ENCODE assay signal across 8 cellular contexts in genomic region chr3:113514265-113514769, GRCh38. TPM values are rescaled to one million over a fixed set of nuclear protein-coding genes. Genes with fewer than 3 reads are reported as not detected.
DNase-seq lines count a peak whose midpoint lies in the region; ATAC-seq, FAIRE-seq and TF ChIP-seq lines count a peak whose summit lies in the region.

No MANE protein-coding gene starts in this region.

- H3K9me3 ChIP-seq in pancreas, result no peaks in the 10 kb centered on the region

- H3K27me3 Mint-ChIP-seq in activated naive CD4-positive, alpha-beta T cell treated with anti-CD3 and anti-CD28 coated beads for 36 hours (ENCODE audit: low read depth), result peaks cover 12% of the 10 kb centered on the region

- DNase-seq in M059J (ENCODE audit: low read depth), result peak; percentile 22
- no peak for DNase-seq in epithelial cell of proximal tubule (ENCODE audit: low read depth)
- DNase-seq in pancreas, result no peak
- DNase-seq in COR-L47 (lab: John Stamatoyannopoulos, UW), result no peak
- DNase-seq in OCI-M2 (lab: John Stamatoyannopoulos, UW; ENCODE audit: unreplicated experiment), result no peak
- DNase-seq in GM12891 (ENCODE audit: insufficient read length, low spot score), result no peak
- no peak for DNase-seq in activated naive CD4-positive, alpha-beta T cell treated with anti-CD3 and anti-CD28 coated beads for 36 hours

- TF ChIP-seq POLR2A in GM12891 (IDR thresholded peaks at IDR 0.05; ENCODE audit: low read depth, low read length), result no peak

- FAIRE-seq in pancreas (lab: Jason Lieb, UNC) (no peak), GM12891 (lab: Jason Lieb, UNC) (no peak)

- ATAC-seq in GM19351 (IDR thresholded peaks at IDR 0.05; ENCODE audit: unreplicated experiment) (peak; percentile 6), pancreas (peak; percentile 6 to 24 (median 17))

- peak overlapping the region; percentile 93 for H3K4me3 ChIP-seq in epithelial cell of proximal tubule (ENCODE audit: low read depth, low read length)
- H3K4me3 ChIP-seq in pancreas, result peak overlapping the region; percentile 34 to 75 (median 54)

- no peak overlapping the region for H3K4me3 Mint-ChIP-seq in activated naive CD4-positive, alpha-beta T cell treated with anti-CD3 and anti-CD28 coated beads for 36 hours

- CTCF ChIA-PET in activated naive CD4-positive, alpha-beta T cell treated with anti-CD3 and anti-CD28 coated beads for 36 hours (lab: Charles Lee), result interaction anchor here (0.7 to 6.4 kb wide), 11 partner anchors 18 to 231 kb away, joined by 3 to 44 read pairs (median 4); partner anchors contain the start of gene NAA50

- WGBS in pancreas, 2 donors, result 0% methylated on average over 9 of the region's 9 CpGs

- H3K36me3 Mint-ChIP-seq in activated naive CD4-positive, alpha-beta T cell treated with anti-CD3 and anti-CD28 coated beads for 36 hours (ENCODE audit: low read depth), result peaks cover 4% of the 10 kb centered on the region

- peak overlapping the region; percentile 55 to 86 (median 72) for H3K27ac ChIP-seq in pancreas

- intact Hi-C loops in pancreas (cut with DNase I), result no loop called here
- intact Hi-C loops in activated naive CD4-positive, alpha-beta T cell treated with anti-CD3 and anti-CD28 coated beads for 36 hours (cut with micrococcal nuclease), result loop anchor here (1.0 to 2.0 kb wide), 3 partner anchors 20 to 63 kb away; no protein-coding TSS in a partner anchor

- no peak for TF ChIP-seq CTCF in epithelial cell of proximal tubule (conservative IDR thresholded peaks at IDR 0.05; ENCODE audit: low read depth, low read length)
- TF ChIP-seq CTCF in pancreas (IDR thresholded peaks at IDR 0.05), result no peak

- no peak overlapping the region for H3K27ac Mint-ChIP-seq in activated naive CD4-positive, alpha-beta T cell treated with anti-CD3 and anti-CD28 coated beads for 36 hours

- H3K4me1 ChIP-seq in pancreas, result peaks cover 0 to 8% (median 7%) of the 10 kb centered on the region in 3 donors

- peaks cover 0 to 5% (median 0%) of the 10 kb centered on the region in 4 donors for H3K27me3 ChIP-seq in pancreas

- H3K36me3 ChIP-seq in pancreas, result no peaks in the 10 kb centered on the region

- H3K9me3 Mint-ChIP-seq in activated naive CD4-positive, alpha-beta T cell treated with anti-CD3 and anti-CD28 coated beads for 36 hours, result peaks cover 4% of the 10 kb centered on the region

- peaks cover 12% of the 10 kb centered on the region for H3K4me1 Mint-ChIP-seq in activated naive CD4-positive, alpha-beta T cell treated with anti-CD3 and anti-CD28 coated beads for 36 hours (ENCODE audit: low read depth)

TF ChIP-seq in GM12891, 5 proteins besides CTCF, POLR2A, EP300 and RAD21:
- TF ChIP-seq SPI1 (IDR thresholded peaks at IDR 0.05; ENCODE audit: low read depth, low read length) (no peak), TAF1 (IDR thresholded peaks at IDR 0.05; ENCODE audit: low read depth, low read length) (no peak), PAX5 (IDR thresholded peaks at IDR 0.05; ENCODE audit: insufficient read depth, low read length, severe bottlenecking) (no peak), POU2F2 (IDR thresholded peaks at IDR 0.05; ENCODE audit: low read depth, low read length) (no peak), POLR2AphosphoS5 (IDR thresholded peaks at IDR 0.05; ENCODE audit: low read depth, low read length) (no peak)

RNA-seq across cellular contexts. Expression of gene SPICE1, which starts 0.6 kb away (rescaled TPM):
- total RNA-seq in M059J (2014; rRNA removed; shearing (Covaris generic)), result 24.9 and 26.5 TPM in 2 replicates
- total RNA-seq in epithelial cell of proximal tubule (15.0 and 18.7 TPM in 2 replicates), pancreas (10 to 100 TPM in 4 of 6 donors, 1 to 10 TPM in 2; 5.7 to 13.7 (median 10.1) TPM)
- 1 to 10 TPM; 3.0 to 3.6 TPM for polyA plus RNA-seq in pancreas
- 3.7 TPM for polyA plus RNA-seq in GM12891 (2012; ENCODE audit: low read depth, missing spikeins)
- total RNA-seq in activated naive CD4-positive, alpha-beta T cell treated with anti-CD3 and anti-CD28 coated beads for 36 hours, result 10 to 100 TPM; 15.2 to 17.9 TPM

RNA-seq across cellular contexts. Expression of gene SIDT1, which starts 18.0 kb away (rescaled TPM):
- 0.17 TPM in 1 of 2 replicates, not detected in the other for total RNA-seq in M059J (2014; rRNA removed; shearing (Covaris generic))
- total RNA-seq in epithelial cell of proximal tubule (0.36 TPM in 1 of 2 replicates, not detected in the other), pancreas (1 to 10 TPM in 3 of 6 donors, under 1 TPM in 3; 0.28 to 2.6 (median 1.0) TPM)
- polyA plus RNA-seq in pancreas, result 1 to 10 TPM in 1 of 2 donors, under 1 TPM in 1; 0.42 to 2.0 TPM
- polyA plus RNA-seq in GM12891 (2012; ENCODE audit: low read depth, missing spikeins), result 16.9 TPM
- total RNA-seq in activated naive CD4-positive, alpha-beta T cell treated with anti-CD3 and anti-CD28 coated beads for 36 hours, result 10 to 100 TPM; 14.6 to 14.9 TPM

Comparison
In these comparisons a context has a peak if more than half of its experiments do, and no peak if none do; other contexts are left out.
1. RNA of gene SIDT1, which starts 18.0 kb away (total RNA-seq): 14.6 to 14.9 TPM in activated naive CD4-positive, alpha-beta T cell treated with anti-CD3 and anti-CD28 coated beads for 36 hours; 0.28 to 2.6 TPM in pancreas, 0.17 TPM in M059J and 0.36 TPM in epithelial cell of proximal tubule; every median in the first group is over 4 times any median in the second.